1 cellular context compared by ENCODE assay signal in the genomic region with DNA sequence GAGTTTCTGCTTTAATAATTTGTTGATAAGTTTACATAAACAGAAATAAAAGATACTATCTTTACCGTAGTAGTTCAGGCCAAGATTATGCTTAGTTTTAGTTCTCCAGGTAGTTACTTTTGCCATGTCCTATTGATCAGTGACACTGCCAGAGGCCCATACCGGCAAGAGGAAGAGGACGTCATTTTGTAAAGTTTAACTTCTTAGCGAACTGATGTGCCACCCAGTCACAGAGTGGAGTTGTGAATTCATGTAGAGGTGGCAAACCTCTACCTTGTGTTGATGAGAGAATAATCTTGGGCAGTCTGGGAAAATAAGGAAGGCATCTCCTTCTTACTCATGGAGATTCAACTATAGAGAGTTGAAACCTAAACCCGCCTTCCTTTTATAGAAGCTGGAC.
TF ChIP-seq lines count a peak whose summit lies in the region.

No MANE protein-coding gene starts in this region.

TF ChIP-seq in HepG2, 621 proteins besides CTCF, POLR2A, EP300 and RAD21:
- TF ChIP-seq FOXA3 (CRISPR knock-in tag; IDR thresholded peaks at IDR 0.05), result no peak
- TF ChIP-seq, protein P1, sequence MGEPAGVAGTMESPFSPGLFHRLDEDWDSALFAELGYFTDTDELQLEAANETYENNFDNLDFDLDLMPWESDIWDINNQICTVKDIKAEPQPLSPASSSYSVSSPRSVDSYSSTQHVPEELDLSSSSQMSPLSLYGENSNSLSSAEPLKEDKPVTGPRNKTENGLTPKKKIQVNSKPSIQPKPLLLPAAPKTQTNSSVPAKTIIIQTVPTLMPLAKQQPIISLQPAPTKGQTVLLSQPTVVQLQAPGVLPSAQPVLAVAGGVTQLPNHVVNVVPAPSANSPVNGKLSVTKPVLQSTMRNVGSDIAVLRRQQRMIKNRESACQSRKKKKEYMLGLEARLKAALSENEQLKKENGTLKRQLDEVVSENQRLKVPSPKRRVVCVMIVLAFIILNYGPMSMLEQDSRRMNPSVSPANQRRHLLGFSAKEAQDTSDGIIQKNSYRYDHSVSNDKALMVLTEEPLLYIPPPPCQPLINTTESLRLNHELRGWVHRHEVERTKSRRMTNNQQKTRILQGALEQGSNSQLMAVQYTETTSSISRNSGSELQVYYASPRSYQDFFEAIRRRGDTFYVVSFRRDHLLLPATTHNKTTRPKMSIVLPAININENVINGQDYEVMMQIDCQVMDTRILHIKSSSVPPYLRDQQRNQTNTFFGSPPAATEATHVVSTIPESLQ (CRISPR knock-in tag; conservative IDR thresholded peaks at IDR 0.05), result no peak
- no peak for TF ChIP-seq IKZF4 (CRISPR knock-in tag; IDR thresholded peaks at IDR 0.05; ENCODE audit: borderline replicate concordance, low read depth, not compliant biosample characterization)
- TF ChIP-seq HCFC1 (IDR thresholded peaks at IDR 0.05; ENCODE audit: low read depth, low read length), result no peak
- no peak for TF ChIP-seq KLF6 (CRISPR knock-in tag; IDR thresholded peaks at IDR 0.05)
